8 cellular contexts compared by ENCODE assay signal in the genomic region with DNA sequence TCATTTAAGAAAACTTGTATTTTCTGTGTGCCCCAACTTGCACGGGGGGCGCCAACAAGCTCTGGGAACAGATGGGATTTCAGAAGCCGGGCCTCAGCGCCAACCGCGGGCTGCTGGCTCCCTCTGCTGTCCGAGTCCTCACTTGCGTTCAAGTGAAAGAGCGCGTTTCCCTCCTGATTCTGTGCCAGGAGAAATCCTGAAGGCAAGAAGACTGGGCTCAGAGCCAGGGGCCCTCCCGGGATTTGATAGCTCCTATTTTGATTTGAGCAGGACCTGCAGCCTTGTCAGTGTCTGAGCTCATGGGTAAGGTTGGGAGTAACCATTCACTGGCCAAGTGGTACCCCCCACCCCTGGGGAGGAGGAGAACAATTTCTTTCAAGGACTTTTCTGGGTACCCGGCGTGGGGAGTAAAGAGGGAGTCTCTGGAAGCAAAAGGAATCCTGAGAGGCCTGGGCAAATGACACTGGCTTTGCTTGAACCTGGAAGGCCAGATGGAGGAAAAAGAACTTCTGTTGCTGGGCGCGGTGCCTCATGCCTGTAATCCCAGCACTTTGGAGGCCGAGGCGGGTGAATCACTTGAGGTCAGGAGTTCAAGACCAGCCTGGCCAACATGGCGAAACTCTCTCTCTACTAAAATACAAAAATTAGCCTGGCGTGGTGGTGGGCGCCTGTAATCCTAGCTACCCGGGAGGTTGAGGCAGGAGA.
DNase-seq lines count a peak whose midpoint lies in the region; ATAC-seq and TF ChIP-seq lines count a peak whose summit lies in the region.

No MANE protein-coding gene starts in this region.

- no peaks in the 10 kb centered on the region for H3K27me3 ChIP-seq in upper lobe of left lung

- TF ChIP-seq CTCF in GM10248 (IDR thresholded peaks at IDR 0.05; ENCODE audit: control extremely low read depth, extremely low read depth, low read depth, missing control alignments) (peak; percentile 86), upper lobe of left lung (IDR thresholded peaks at IDR 0.05) (peak; percentile 75 to 91 (median 86))

- peak overlapping the region in 1 of 4 donors; percentile 30 for H3K27ac ChIP-seq in upper lobe of left lung

- H3K9me3 ChIP-seq in upper lobe of left lung: peaks cover 0 to 9% (median 8%) of the 10 kb centered on the region in 4 donors

- no peak for TF ChIP-seq EP300 in upper lobe of left lung (IDR thresholded peaks at IDR 0.05)

- WGBS in upper lobe of left lung, 2 donors: 34 to 35% methylated on average over 17 to 21 of the region's 21 CpGs

- DNase-seq in GM10248 (ENCODE audit: extremely low spot score) (peak; percentile 85), NCI-H128 (lab: John Stamatoyannopoulos, UW; ENCODE audit: unreplicated experiment) (peak; percentile 84), SKM-1 (lab: John Stamatoyannopoulos, UW; ENCODE audit: unreplicated experiment) (peak; percentile 7), Right ventricle myocardium superior (peak; percentile 94), posterior vena cava (ENCODE audit: low spot score) (peak; percentile 96), upper lobe of left lung (peak; percentile 85 to 94)
- peak; percentile 78 for DNase-seq in activated naive CD8-positive, alpha-beta T cell treated with anti-CD3 and anti-CD28 coated beads, Interleukin-2, amount 10 ng/mL, durations not matched to agents 7 days and 5 days

- H3K36me3 Mint-ChIP-seq in activated naive CD8-positive, alpha-beta T cell treated with anti-CD3 and anti-CD28 coated beads, Interleukin-2, amount 10 ng/mL, durations not matched to agents 7 days and 5 days: peaks cover 7% of the 10 kb centered on the region

- peaks cover 6% of the 10 kb centered on the region for H3K9me3 Mint-ChIP-seq in activated naive CD8-positive, alpha-beta T cell treated with anti-CD3 and anti-CD28 coated beads, Interleukin-2, amount 10 ng/mL, durations not matched to agents 7 days and 5 days

- POLR2A ChIA-PET in GM10248 (lab: Yijun Ruan, JAX): interaction anchor here (0.7 kb wide), 1 partner anchor 757 kb away, joined by 4 read pairs; no protein-coding TSS in a partner anchor
- POLR2A ChIA-PET in activated naive CD8-positive, alpha-beta T cell treated with anti-CD3 and anti-CD28 coated beads, Interleukin-2, amount 10 ng/mL, durations not matched to agents 7 days and 5 days (lab: Charles Lee): interaction anchor here (0.7 kb wide), 1 partner anchor 615 kb away, joined by 3 read pairs; no protein-coding TSS in a partner anchor

- peak overlapping the region; percentile 32 for H3K4me3 Mint-ChIP-seq in activated naive CD8-positive, alpha-beta T cell treated with anti-CD3 and anti-CD28 coated beads, Interleukin-2, amount 10 ng/mL, durations not matched to agents 7 days and 5 days

- H3K4me3 ChIP-seq in upper lobe of left lung: peak overlapping the region in 2 of 4 donors; percentile 11 to 13

- TF ChIP-seq POLR2A in upper lobe of left lung (IDR thresholded peaks at IDR 0.05): no peak

- peak; percentile 61 for ATAC-seq in activated naive CD8-positive, alpha-beta T cell treated with anti-CD3 and anti-CD28 coated beads, Interleukin-2, amount 10 ng/mL, durations not matched to agents 7 days and 5 days (ENCODE audit: low read depth)
- ATAC-seq in Right ventricle myocardium superior (ENCODE audit: poor library complexity): peak; percentile 94
- peak; percentile 75 to 92 for ATAC-seq in upper lobe of left lung (ENCODE audit: low FRiP score in 2 of 2)
- ATAC-seq in GM19397 (IDR thresholded peaks at IDR 0.05; ENCODE audit: unreplicated experiment): no peak

- peaks cover 8% of the 10 kb centered on the region for H3K4me1 Mint-ChIP-seq in activated naive CD8-positive, alpha-beta T cell treated with anti-CD3 and anti-CD28 coated beads, Interleukin-2, amount 10 ng/mL, durations not matched to agents 7 days and 5 days

- H3K27me3 Mint-ChIP-seq in activated naive CD8-positive, alpha-beta T cell treated with anti-CD3 and anti-CD28 coated beads, Interleukin-2, amount 10 ng/mL, durations not matched to agents 7 days and 5 days: peaks cover 5% of the 10 kb centered on the region

- H3K4me1 ChIP-seq in upper lobe of left lung: peaks cover 8 to 11% (median 9%) of the 10 kb centered on the region in 4 donors

- CTCF ChIA-PET in GM10248 (lab: Yijun Ruan, JAX): interaction anchor here (0.7 to 9.4 kb wide), 49 partner anchors 9 to 936 kb away, joined by 3 to 177 read pairs (median 4); no protein-coding TSS in a partner anchor

- H3K36me3 ChIP-seq in upper lobe of left lung: no peaks in the 10 kb centered on the region

- no peak overlapping the region for H3K27ac Mint-ChIP-seq in activated naive CD8-positive, alpha-beta T cell treated with anti-CD3 and anti-CD28 coated beads, Interleukin-2, amount 10 ng/mL, durations not matched to agents 7 days and 5 days

- intact Hi-C loops in Right ventricle myocardium superior (cut with DNase I): loop anchor here (2.0 kb wide), 1 partner anchor 614 kb away; no protein-coding TSS in a partner anchor
- intact Hi-C loops in posterior vena cava (cut with DNase I): loop anchor here (5.0 to 10.0 kb wide), 2 partner anchors 431 to 618 kb away; a partner anchor contains a TSS

Comparison
In these comparisons a context has a peak if more than half of its experiments do, and no peak if none do; other contexts are left out.
1. DNase-seq: peak in every context shown above with its lines; median percentile 96 in posterior vena cava; 94 in Right ventricle myocardium superior; 90 in upper lobe of left lung; 85 in GM10248; 84 in NCI-H128; 78 in activated naive CD8-positive, alpha-beta T cell treated with anti-CD3 and anti-CD28 coated beads, Interleukin-2, amount 10 ng/mL, durations not matched to agents 7 days and 5 days; 7 in SKM-1.